Comparison of ENCODE assay signal across 7 cellular contexts in the genomic region with DNA sequence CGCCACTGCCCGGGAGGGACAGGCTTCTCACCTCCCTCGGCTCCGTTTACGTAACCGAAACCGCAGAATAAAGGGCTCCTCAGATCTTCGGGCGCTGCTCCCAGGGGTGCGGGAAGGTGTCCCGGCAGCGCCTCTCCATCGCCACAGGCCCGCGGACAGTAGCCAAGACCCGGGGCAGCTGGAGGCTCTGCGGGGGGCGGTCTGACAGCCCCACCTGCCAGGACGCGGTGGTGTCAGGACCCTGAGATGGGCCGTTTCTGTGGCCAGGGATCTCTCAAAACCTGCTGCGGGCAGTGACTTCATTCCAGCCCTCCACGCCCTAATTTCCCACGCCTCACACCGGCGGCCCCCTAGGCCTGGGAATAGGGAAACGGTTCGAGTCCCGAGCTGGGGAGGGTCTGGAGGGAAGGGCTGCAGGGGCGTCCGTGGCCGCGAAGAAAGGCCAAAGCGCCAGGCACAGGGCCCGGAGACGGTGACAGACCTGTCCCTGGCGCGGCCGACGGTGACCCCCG. TPM values are rescaled to one million over a fixed set of nuclear protein-coding genes. Genes with fewer than 3 reads are reported as not detected.
A peak's percentile ranks its signal among the peaks of the same experiment; 100 is the strongest.
DNase-seq lines count a peak whose midpoint lies in the region; ATAC-seq and TF ChIP-seq lines count a peak whose summit lies in the region.
"Not testable (repeated sequence)": the region's sequence is repeated elsewhere in the genome, so short reads cannot be mapped to it uniquely, and the experiment has no call there.

No MANE protein-coding gene starts in this region.

- not testable (repeated sequence) for H3K9ac ChIP-seq in Loucy (ENCODE audit: low read depth, low read length, poor library complexity, severe bottlenecking)

- H3K4me1 Mint-ChIP-seq in HFFc6 (ENCODE audit: low read depth); activated T-helper 2 cell treated with anti-CD3 and anti-CD28 coated beads, Interferon-gamma antibody, Interleukin-2, Interleukin-4, amounts not matched to agents 10 μg/mL and 5 μg/mL and 100 μg/mL, durations not matched to agents 14 hours and 24 hours and 36 hours (ENCODE audit: low read depth): not testable (repeated sequence)

- not testable (repeated sequence) for H3K9me3 ChIP-seq in Loucy (ENCODE audit: insufficient read depth, low read depth, low read length); right lobe of liver

- TF ChIP-seq CTCF in HFFc6 (IDR thresholded peaks at IDR 0.05); Loucy (conservative IDR thresholded peaks at IDR 0.05; ENCODE audit: low read length); epithelial cell of esophagus (IDR thresholded peaks at IDR 0.05; ENCODE audit: insufficient read depth, low read depth, low read length, missing control alignments); right lobe of liver (IDR thresholded peaks at IDR 0.05); retinal pigment epithelial cell (conservative IDR thresholded peaks at IDR 0.05; ENCODE audit: low read depth, low read length): not testable (repeated sequence)

- not testable (repeated sequence) for H2AFZ ChIP-seq in Loucy (ENCODE audit: low read length)

- not testable (repeated sequence) for H3K27me3 Mint-ChIP-seq in HFFc6 (ENCODE audit: insufficient read depth)
- H3K27me3 Mint-ChIP-seq in activated T-helper 2 cell treated with anti-CD3 and anti-CD28 coated beads, Interferon-gamma antibody, Interleukin-2, Interleukin-4, amounts not matched to agents 10 μg/mL and 5 μg/mL and 100 μg/mL, durations not matched to agents 14 hours and 24 hours and 36 hours (ENCODE audit: low read depth) = peaks cover 13% of the 10 kb centered on the region

- not testable (repeated sequence) for H3K27me3 ChIP-seq in Loucy (ENCODE audit: insufficient read depth, low read length, poor library complexity, severe bottlenecking); right lobe of liver

- peak overlapping the region in 1 of 3 donors; percentile 21 for H3K27ac ChIP-seq in right lobe of liver

- H3K4me3 ChIP-seq in Loucy (ENCODE audit: low read length, poor library complexity, severe bottlenecking) (peak overlapping the region; percentile 35), epithelial cell of esophagus (ENCODE audit: low read length) (peak overlapping the region; percentile 50), right lobe of liver (peak overlapping the region; percentile 44 to 66 (median 52)), retinal pigment epithelial cell (ENCODE audit: low read length) (peak overlapping the region; percentile 56)

- ATAC-seq in GM18505 (IDR thresholded peaks at IDR 0.05; ENCODE audit: unreplicated experiment) (peak; percentile 14), right lobe of liver (peak; percentile 7 to 35 (median 28))

- WGBS in right lobe of liver (ENCODE audit: insufficient coverage, low coverage, low lambda C conversion rate, missing lambda C conversion rate) = 0% methylated on average over 12 of the region's 41 CpGs

- H3K36me3 Mint-ChIP-seq in HFFc6 (ENCODE audit: low read depth); activated T-helper 2 cell treated with anti-CD3 and anti-CD28 coated beads, Interferon-gamma antibody, Interleukin-2, Interleukin-4, amounts not matched to agents 10 μg/mL and 5 μg/mL and 100 μg/mL, durations not matched to agents 14 hours and 24 hours and 36 hours (ENCODE audit: low read depth): not testable (repeated sequence)

- H3K79me2 ChIP-seq in Loucy (ENCODE audit: insufficient read depth, low read length) = not testable (repeated sequence)

- not testable (repeated sequence) for H3K27ac Mint-ChIP-seq in HFFc6; activated T-helper 2 cell treated with anti-CD3 and anti-CD28 coated beads, Interferon-gamma antibody, Interleukin-2, Interleukin-4, amounts not matched to agents 10 μg/mL and 5 μg/mL and 100 μg/mL, durations not matched to agents 14 hours and 24 hours and 36 hours

- peak overlapping the region; percentile 53; the same call in 1 of the 2 replicates for H3K4me3 Mint-ChIP-seq in HFFc6
- peak overlapping the region; percentile 55 for H3K4me3 Mint-ChIP-seq in activated T-helper 2 cell treated with anti-CD3 and anti-CD28 coated beads, Interferon-gamma antibody, Interleukin-2, Interleukin-4, amounts not matched to agents 10 μg/mL and 5 μg/mL and 100 μg/mL, durations not matched to agents 14 hours and 24 hours and 36 hours (ENCODE audit: low read depth)

- not testable (repeated sequence) for TF ChIP-seq POLR2A in GM18505 (IDR thresholded peaks at IDR 0.05; ENCODE audit: borderline replicate concordance, extremely low read depth, insufficient read depth, insufficient read length); right lobe of liver (IDR thresholded peaks at IDR 0.05)

- not testable (repeated sequence) for H3K36me3 ChIP-seq in Loucy (ENCODE audit: insufficient read depth, low read length); right lobe of liver

- H3K4me2 ChIP-seq in Loucy (ENCODE audit: low read depth, low read length, poor library complexity, severe bottlenecking) = peak overlapping the region; percentile 37

- not testable (repeated sequence) for H3K9me2 ChIP-seq in Loucy (replicated peaks; ENCODE audit: low read depth, low read length)

- H3F3A ChIP-seq in Loucy (ENCODE audit: low read depth) = not testable (repeated sequence)

- intact Hi-C loops in activated T-helper 2 cell treated with anti-CD3 and anti-CD28 coated beads, Interferon-gamma antibody, Interleukin-2, Interleukin-4, amounts not matched to agents 10 μg/mL and 5 μg/mL and 100 μg/mL, durations not matched to agents 14 hours and 24 hours and 36 hours (cut with micrococcal nuclease); right lobe of liver (cut with DNase I): not testable (repeated sequence)

- not testable (repeated sequence) for H3K4me1 ChIP-seq in Loucy (ENCODE audit: insufficient read depth, low read length, poor library complexity, severe bottlenecking); right lobe of liver

- DNase-seq in HFFc6; activated T-helper 2 cell treated with anti-CD3 and anti-CD28 coated beads, Interferon-gamma antibody, Interleukin-2, Interleukin-4, amounts not matched to agents 10 μg/mL and 5 μg/mL and 100 μg/mL, durations not matched to agents 14 hours and 24 hours and 36 hours (ENCODE audit: low spot score); epithelial cell of esophagus (ENCODE audit: low read depth); retinal pigment epithelial cell (ENCODE audit: low read depth): not testable (repeated sequence)
- peak in 1 of 3 donors; percentile 65 for DNase-seq in right lobe of liver

- H3K9me3 Mint-ChIP-seq in HFFc6; activated T-helper 2 cell treated with anti-CD3 and anti-CD28 coated beads, Interferon-gamma antibody, Interleukin-2, Interleukin-4, amounts not matched to agents 10 μg/mL and 5 μg/mL and 100 μg/mL, durations not matched to agents 14 hours and 24 hours and 36 hours: not testable (repeated sequence)

- H4K20me1 ChIP-seq in Loucy (ENCODE audit: insufficient read depth, low read length, poor library complexity, severe bottlenecking) = not testable (repeated sequence)

RNA-seq across cellular contexts. Expression of gene TPPP, which starts 0.6 kb away (rescaled TPM):
- total RNA-seq in HFFc6 (2021; fragmentation: NEBNext Ultra II Directional; extraction: Animal tissue kit (Norgen Biotek cat#: 25700)) = under 1 TPM; 0.19 to 0.43 (median 0.30) TPM
- total RNA-seq in activated T-helper 2 cell treated with anti-CD3 and anti-CD28 coated beads, Interferon-gamma antibody, Interleukin-2, Interleukin-4, amounts not matched to agents 10 μg/mL and 5 μg/mL and 100 μg/mL, durations not matched to agents 14 hours and 24 hours and 36 hours = 0.09 and 0.11 TPM in 2 replicates
- 1 to 10 TPM; 1.9 to 4.3 (median 2.4) TPM for total RNA-seq in right lobe of liver
